In the genomic region with DNA sequence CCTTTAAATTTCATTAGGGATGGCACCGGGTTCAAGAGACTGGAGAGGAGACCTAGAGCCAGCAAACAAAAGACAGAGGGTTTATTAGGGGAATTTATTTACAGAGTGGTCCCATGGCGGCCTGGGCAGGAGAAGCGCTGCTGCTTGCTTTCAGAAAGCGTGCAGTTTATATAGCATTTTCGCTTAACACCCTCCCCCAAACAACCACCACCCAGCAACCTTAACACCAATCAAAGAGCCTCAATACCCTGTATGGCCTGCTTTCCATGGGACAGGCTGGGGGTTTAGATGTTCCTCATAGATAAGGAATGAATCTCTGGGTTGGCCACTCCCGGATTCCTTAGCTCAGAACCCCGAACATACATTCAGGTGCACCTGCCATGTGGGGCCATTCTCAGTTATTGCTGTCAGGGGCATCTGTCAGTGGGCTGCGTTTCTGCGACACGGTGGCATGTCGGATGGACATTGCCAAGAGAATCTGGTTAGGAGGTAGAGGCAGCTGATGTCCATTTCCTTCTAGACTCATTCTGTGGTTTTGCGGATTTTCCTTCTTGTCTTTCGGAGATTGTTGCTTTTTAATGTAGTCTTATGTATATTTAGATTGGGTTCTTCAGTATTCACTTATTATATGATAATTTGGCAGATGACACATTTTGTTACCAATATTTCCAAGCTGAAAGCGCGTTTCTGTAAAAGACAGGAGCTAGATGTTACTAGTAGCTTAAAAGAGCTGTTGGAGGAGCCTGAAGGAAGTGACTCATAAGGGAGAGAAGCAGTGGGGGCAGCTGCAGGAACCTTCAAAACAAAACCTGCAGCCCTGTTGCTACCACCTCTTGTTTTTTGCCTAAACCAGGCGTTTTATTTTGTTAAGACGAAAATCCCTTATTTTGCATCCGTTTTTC, we compare ENCODE assay signal across 8 cellular contexts. TPM values are rescaled to one million over a fixed set of nuclear protein-coding genes. Genes with fewer than 3 reads are reported as not detected.
DNase-seq lines count a peak whose midpoint lies in the region; ATAC-seq and TF ChIP-seq lines count a peak whose summit lies in the region.

No MANE protein-coding gene starts in this region.

- no peaks in the 10 kb centered on the region for H3K9me3 ChIP-seq in BLaER1
- H3K9me3 ChIP-seq in hepatocyte (ENCODE audit: low read depth): no peaks in the 10 kb centered on the region
- H3K9me3 ChIP-seq in body of pancreas: no peaks in the 10 kb centered on the region

- H4K20me1 ChIP-seq in BLaER1: peaks cover 98% of the 10 kb centered on the region
- peaks cover 73% of the 10 kb centered on the region for H4K20me1 ChIP-seq in hepatocyte (ENCODE audit: insufficient read depth, poor library complexity, severe bottlenecking)

- no peak for DNase-seq in hepatocyte (ENCODE audit: low spot score)
- DNase-seq in H7: no peak
- DNase-seq in C1 segment of cervical spinal cord (lab: John Stamatoyannopoulos, UW): no peak
- no peak for DNase-seq in body of pancreas
- DNase-seq in mesenteric fat pad (ENCODE audit: low spot score): no peak

- peaks cover 85% of the 10 kb centered on the region for H3K4me1 ChIP-seq in BLaER1
- peaks cover 33% of the 10 kb centered on the region for H3K4me1 ChIP-seq in hepatocyte (ENCODE audit: insufficient read depth)
- peaks cover 46% of the 10 kb centered on the region for H3K4me1 ChIP-seq in body of pancreas

- H3K27me3 ChIP-seq in BLaER1: no peaks in the 10 kb centered on the region
- H3K27me3 ChIP-seq in hepatocyte: no peaks in the 10 kb centered on the region
- no peaks in the 10 kb centered on the region for H3K27me3 ChIP-seq in H7 (ENCODE audit: control insufficient read depth, insufficient read depth, low read length)
- no peaks in the 10 kb centered on the region for H3K27me3 ChIP-seq in body of pancreas

- H3K4me2 ChIP-seq in BLaER1 (peak overlapping the region; percentile 95), hepatocyte (peak overlapping the region; percentile 60)

- H3K4me3 ChIP-seq in BLaER1: peak overlapping the region; percentile 47
- peak overlapping the region; percentile 40 for H3K4me3 ChIP-seq in WI38 (ENCODE audit: low read depth, low read length)
- no peak overlapping the region for H3K4me3 ChIP-seq in hepatocyte
- no peak overlapping the region for H3K4me3 ChIP-seq in H7 (ENCODE audit: insufficient read depth, low read depth, low read length)
- no peak overlapping the region for H3K4me3 ChIP-seq in body of pancreas

- intact Hi-C loops in body of pancreas (cut with DNase I): no loop called here

- peaks cover 11% of the 10 kb centered on the region; the same call in 1 of the 2 replicates for H3K36me3 ChIP-seq in BLaER1
- no peaks in the 10 kb centered on the region for H3K36me3 ChIP-seq in hepatocyte (replicated peaks; ENCODE audit: insufficient read depth, low read depth)
- H3K36me3 ChIP-seq in H7 (replicated peaks; ENCODE audit: control insufficient read depth, insufficient read depth, low read length): no peaks in the 10 kb centered on the region
- H3K36me3 ChIP-seq in body of pancreas (replicated peaks in 1 of 2; ENCODE audit: insufficient read depth in 1 of 2, low read depth in 2 of 2): no peaks in the 10 kb centered on the region

- no peak overlapping the region for H2AFZ ChIP-seq in hepatocyte

- peaks cover 97% of the 10 kb centered on the region for H3K79me2 ChIP-seq in hepatocyte

- peak overlapping the region; percentile 59; the same call in 1 of the 2 replicates for H3K9ac ChIP-seq in BLaER1

- H3K27ac ChIP-seq in BLaER1 (peak overlapping the region; percentile 65), hepatocyte (no peak overlapping the region), body of pancreas (no peak overlapping the region)

- 72% methylated on average over 18 of the region's 18 CpGs for WGBS in hepatocyte (ENCODE audit: low lambda C conversion rate, missing lambda C conversion rate)
- WGBS in body of pancreas, 2 donors: 79 to 88% methylated on average over 17 to 18 of the region's 18 CpGs

- H3K9me2 ChIP-seq in hepatocyte (replicated peaks; ENCODE audit: insufficient read depth): no peaks in the 10 kb centered on the region

- no peak for TF ChIP-seq CTCF in WI38 (IDR thresholded peaks at IDR 0.05; ENCODE audit: low read depth, low read length)
- no peak for TF ChIP-seq CTCF in hepatocyte (IDR thresholded peaks at IDR 0.05; ENCODE audit: poor library complexity)
- TF ChIP-seq CTCF in body of pancreas (IDR thresholded peaks at IDR 0.05): no peak

- peak; percentile 60 for ATAC-seq in HG03354 (IDR thresholded peaks at IDR 0.05; ENCODE audit: poor library complexity, severe bottlenecking, unreplicated experiment)
- no peak for ATAC-seq in body of pancreas

- no peak for TF ChIP-seq POLR2A in body of pancreas (IDR thresholded peaks at IDR 0.05)

RNA-seq across cellular contexts. Expression of gene AGAP1, which starts 7.2 kb away (rescaled TPM):
- total RNA-seq in hepatocyte: 19.2 and 20.0 TPM in 2 replicates
- 7.9 and 12.1 TPM in 2 replicates for polyA plus RNA-seq in hepatocyte
- 12.6 and 17.1 TPM in 2 replicates for total RNA-seq in H7 (2014; rRNA removed; shearing (Covaris generic))
- total RNA-seq in body of pancreas: 10 to 100 TPM; 21.3 to 32.6 TPM
- total RNA-seq in mesenteric fat pad: 26.5 TPM

Comparison
In these comparisons a context has a peak if more than half of its experiments do, and no peak if none do; other contexts are left out.
1. H3K4me3 ChIP-seq: peak in BLaER1 (single experiment) and WI38 (single experiment); none in hepatocyte (single experiment), H7 (single experiment) and body of pancreas (0 of 2).